Comparison of ENCODE assay signal across 12 cellular contexts in genomic region chr1:55040083-55040952, GRCh38. TPM values are rescaled to one million over a fixed set of nuclear protein-coding genes. Genes with fewer than 3 reads are reported as not detected.
DNase-seq lines count a peak whose midpoint lies in the region; ATAC-seq and TF ChIP-seq lines count a peak whose summit lies in the region.
"Had no signal": no experiment of that assay in that cellular context is flagged by ENCODE, and none has a peak within 500 bp of the region (broad histone marks: within the 10 kb centered on the region; RNA-seq: fewer than 3 reads in every experiment).

No MANE protein-coding gene starts in this region.

- intact Hi-C loops in dorsolateral prefrontal cortex (cut with DNase I) (no loop called here), lower lobe of right lung (cut with DNase I) (no loop called here)

- H3K27ac ChIP-seq in dorsolateral prefrontal cortex (peak overlapping the region in 1 of 59 donors; percentile 70), lower lobe of right lung (peak overlapping the region; percentile 65), thoracic aorta (no peak overlapping the region)
- H3K27ac ChIP-seq: heart right ventricle, SJCRH30 had no signal

- H3K27me3 ChIP-seq in dorsolateral prefrontal cortex (peaks cover 0 to 72% (median 43%) of the 10 kb centered on the region in 45 donors), lower lobe of right lung (ENCODE audit: low read depth) (peaks cover 40% of the 10 kb centered on the region), thoracic aorta (replicated peaks; ENCODE audit: insufficient read depth) (no peaks in the 10 kb centered on the region)

- ATAC-seq in lower lobe of right lung: peak; percentile 55 to 58
- no peak for ATAC-seq in thoracic aorta (ENCODE audit: insufficient number of reproducible peaks, low FRiP score, low read depth)

- H3K9me3 ChIP-seq in lower lobe of right lung (no peaks in the 10 kb centered on the region), thoracic aorta (no peaks in the 10 kb centered on the region)
- H3K9me3 ChIP-seq: heart right ventricle, SJCRH30 had no signal

- TF ChIP-seq CTCF in dorsolateral prefrontal cortex (IDR thresholded peaks at IDR 0.05 in 54 of 56, conservative IDR thresholded peaks at IDR 0.05 in 2 of 56; ENCODE audit: low read depth in 1 of 56, partially characterized antibody in 56 of 56) (no peak), lower lobe of right lung (IDR thresholded peaks at IDR 0.05) (no peak), thoracic aorta (IDR thresholded peaks at IDR 0.05) (no peak)

- H3K36me3 ChIP-seq in lower lobe of right lung: no peaks in the 10 kb centered on the region
- no peaks in the 10 kb centered on the region for H3K36me3 ChIP-seq in thoracic aorta
- H3K36me3 ChIP-seq: heart right ventricle, SJCRH30 had no signal

- DNase-seq in NCI-H748 (lab: John Stamatoyannopoulos, UW; ENCODE audit: unreplicated experiment) (peak; percentile 10), NCI-H748 treated with DMSO at 0.1 percent for 48 hours (lab: John Stamatoyannopoulos, UW) (no peak), dorsolateral prefrontal cortex (peak in 2 of 10 donors; percentile 43 to 47), lower lobe of right lung (no peak), thoracic aorta (ENCODE audit: low spot score) (no peak), NK-92 (lab: John Stamatoyannopoulos, UW; ENCODE audit: unreplicated experiment) (no peak), SK-N-DZ (ENCODE audit: low spot score) (no peak), NCI-H2081 treated with DMSO at 0.1 percent for 48 hours (lab: John Stamatoyannopoulos, UW) (no peak)
- DNase-seq: heart right ventricle, Karpas-422 had no signal

- H3K4me3 ChIP-seq in dorsolateral prefrontal cortex (peak overlapping the region in 36 of 59 donors; percentile 6 to 54 (median 30)), lower lobe of right lung (peak overlapping the region; percentile 52), thoracic aorta (peak overlapping the region; percentile 66)
- H3K4me3 ChIP-seq: SJCRH30 had no signal

- H3K4me1 ChIP-seq in lower lobe of right lung (peaks cover 7% of the 10 kb centered on the region), thoracic aorta (ENCODE audit: control insufficient read depth in 1 of 2, low read depth in 2 of 2) (peaks cover 0 to 16% of the 10 kb centered on the region in 2 donors)
- H3K4me1 ChIP-seq: SJCRH30 had no signal

RNA-seq across cellular contexts. Expression of gene PCSK9, which starts 1.0 kb away (rescaled TPM):
- total RNA-seq in dorsolateral prefrontal cortex (1 to 10 TPM in 1 of 120 experiments, under 1 TPM in 106, not detected in 13; 0.12 to 1.8 (median 0.32) TPM), lower lobe of right lung (25.7 TPM), thoracic aorta (under 1 TPM; 0.21 to 0.27 TPM)
- polyA plus RNA-seq in SK-N-DZ (2014; cell fraction: cytosol; rRNA removed): 0.07 and 0.12 TPM in 2 replicates
- polyA plus RNA-seq in SK-N-DZ (2014; cell fraction: nucleus; rRNA removed): not detected in 2 replicates
- total RNA-seq: activated T-helper 1 cell treated with anti-CD3 and anti-CD28 coated beads, Interleukin-12 subunit alpha, Interleukin-12 subunit beta, Interleukin-2, Interleukin-4 antibody, amounts not matched to agents 30 ng/mL and 10 ng/mL and 1 ng/mL, durations not matched to agents 14 hours and 24 hours and 36 hours had no signal

RNA-seq across cellular contexts. Expression of gene BSND, which starts 41.6 kb away (rescaled TPM):
- total RNA-seq in dorsolateral prefrontal cortex: under 1 TPM in 36 of 120 experiments, not detected in 84; 0.06 to 0.47 (median 0.14) TPM
- not detected for total RNA-seq in lower lobe of right lung
- not detected for total RNA-seq in thoracic aorta
- not detected in 2 replicates for polyA plus RNA-seq in SK-N-DZ (2014; cell fraction: cytosol; rRNA removed)
- polyA plus RNA-seq in SK-N-DZ (2014; cell fraction: nucleus; rRNA removed): not detected in 2 replicates
- total RNA-seq: activated T-helper 1 cell treated with anti-CD3 and anti-CD28 coated beads, Interleukin-12 subunit alpha, Interleukin-12 subunit beta, Interleukin-2, Interleukin-4 antibody, amounts not matched to agents 30 ng/mL and 10 ng/mL and 1 ng/mL, durations not matched to agents 14 hours and 24 hours and 36 hours; heart right ventricle; SJCRH30 had no signal
- polyA plus RNA-seq: heart right ventricle had no signal

RNA-seq across cellular contexts. Expression of gene TMEM61, which starts 59.9 kb away (rescaled TPM):
- total RNA-seq in dorsolateral prefrontal cortex (1 to 10 TPM in 23 of 120 experiments, under 1 TPM in 56, not detected in 41; 0.44 to 2.0 (median 0.76) TPM), lower lobe of right lung (2.7 TPM), thoracic aorta (1 to 10 TPM in 1 of 2 donors, not detected in 1; 3.4 TPM)
- not detected in 2 replicates for polyA plus RNA-seq in SK-N-DZ (2014; cell fraction: cytosol; rRNA removed)
- not detected in 2 replicates for polyA plus RNA-seq in SK-N-DZ (2014; cell fraction: nucleus; rRNA removed)
- total RNA-seq: activated T-helper 1 cell treated with anti-CD3 and anti-CD28 coated beads, Interleukin-12 subunit alpha, Interleukin-12 subunit beta, Interleukin-2, Interleukin-4 antibody, amounts not matched to agents 30 ng/mL and 10 ng/mL and 1 ng/mL, durations not matched to agents 14 hours and 24 hours and 36 hours; SJCRH30 had no signal
